ENCODE assay signal across 20 cellular contexts in the genomic region with DNA sequence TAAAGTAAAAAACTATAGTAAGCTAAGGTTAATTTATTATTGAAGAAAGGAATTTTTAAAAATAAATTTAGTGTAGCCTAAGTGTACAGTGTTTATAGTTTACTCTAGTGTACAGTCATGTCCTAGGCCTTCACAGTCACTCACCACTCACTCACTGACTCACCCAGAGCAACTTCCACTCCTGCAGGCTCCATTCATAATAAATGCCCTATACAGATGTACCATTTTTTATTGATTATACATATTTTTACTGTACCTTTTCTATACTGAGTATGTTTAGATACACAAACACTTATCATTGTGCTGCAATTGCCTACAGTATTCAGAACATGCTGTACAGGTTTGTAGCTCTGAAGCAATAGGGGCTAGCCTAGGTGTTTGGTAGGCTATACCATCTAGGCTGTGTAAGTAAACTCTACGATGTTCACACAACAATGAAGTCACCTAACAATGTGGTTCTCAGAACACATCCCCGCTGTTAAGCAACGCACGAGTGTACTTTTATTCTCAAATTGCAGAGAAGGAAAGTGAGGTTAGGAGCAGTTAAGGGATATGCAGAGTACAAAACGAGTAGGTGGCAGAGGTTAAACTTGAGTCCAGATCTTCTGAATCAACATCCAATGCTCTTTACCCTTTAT. TPM values are rescaled to one million over a fixed set of nuclear protein-coding genes. Genes with fewer than 3 reads are reported as not detected.
DNase-seq lines count a peak whose midpoint lies in the region; ATAC-seq, FAIRE-seq and TF ChIP-seq lines count a peak whose summit lies in the region.
"Had no signal": no experiment of that assay in that cellular context is flagged by ENCODE, and none has a peak within 500 bp of the region (broad histone marks: within the 10 kb centered on the region; RNA-seq: fewer than 3 reads in every experiment).

No MANE protein-coding gene starts in this region.

- no peaks in the 10 kb centered on the region for H3K9me2 ChIP-seq in PC-3 (replicated peaks; ENCODE audit: low read length)

- H3K27ac ChIP-seq in PC-3 (ENCODE audit: low read length) = peak overlapping the region; percentile 98
- peak overlapping the region; percentile 42 for H3K27ac ChIP-seq in mammary epithelial cell (ENCODE audit: insufficient read depth, low read depth, low read length)
- no peak overlapping the region for H3K27ac ChIP-seq in pancreas
- H3K27ac ChIP-seq: uterus had no signal

- CTCF ChIA-PET in PC-3 (lab: Charles Lee) (no interaction called here), mammary epithelial cell (lab: Charles Lee; ENCODE audit: low non-redundant PET) (no interaction called here)

- H3K79me2 ChIP-seq in PC-3 (ENCODE audit: low read length) = no peaks in the 10 kb centered on the region
- no peaks in the 10 kb centered on the region for H3K79me2 ChIP-seq in mammary epithelial cell (ENCODE audit: insufficient read depth, low read length)

- BruUV-seq in PC-3 (replicated peaks; lab: Mats Ljungman, UMichigan) (no TSS peak), mammary epithelial cell (replicated peaks; lab: Mats Ljungman, UMichigan) (TSS peak; percentile 21)

- FAIRE-seq in pancreas (lab: Jason Lieb, UNC) = no peak
- FAIRE-seq: GM18507, islet of Langerhans had no signal

- H3K27me3 ChIP-seq in PC-3 (ENCODE audit: low read length) = no peaks in the 10 kb centered on the region
- H3K27me3 ChIP-seq in mammary epithelial cell (ENCODE audit: insufficient read depth, low read length) = no peaks in the 10 kb centered on the region
- H3K27me3 ChIP-seq in pancreas = no peaks in the 10 kb centered on the region
- H3K27me3 ChIP-seq: uterus had no signal

- H3K36me3 ChIP-seq in PC-3 (ENCODE audit: low read depth, low read length) (no peaks in the 10 kb centered on the region), mammary epithelial cell (ENCODE audit: insufficient read depth, low read length) (no peaks in the 10 kb centered on the region), pancreas (no peaks in the 10 kb centered on the region)
- H3K36me3 ChIP-seq: uterus had no signal

- in situ Hi-C loops in mammary epithelial cell (cut with MboI; ENCODE audit: low sequenced_read_pairs in 2 of 2) = no loop called here

- WGBS in mammary epithelial cell (ENCODE audit: low coverage, missing lambda C conversion rate) = 82% methylated on average over 5 of the region's 5 CpGs
- 83 to 84% methylated on average over 5 of the region's 5 CpGs for WGBS in pancreas, 2 donors

- H3F3A ChIP-seq in PC-3 (ENCODE audit: low read length, unreplicated experiment) = peaks cover 7% of the 10 kb centered on the region

- intact Hi-C loops in PC-3 (cut with micrococcal nuclease) = no loop called here
- intact Hi-C loops in mammary epithelial cell (cut with micrococcal nuclease) = no loop called here
- intact Hi-C loops in pancreas (cut with DNase I) = no loop called here

- H3K4me3 ChIP-seq in PC-3 (ENCODE audit: low read length) (peak overlapping the region; percentile 53; the same call in 1 of the 2 replicates), mammary epithelial cell (replicated peaks in 1 of 3; ENCODE audit: insufficient read depth in 1 of 3, low read depth in 2 of 3, low read length in 3 of 3) (no peak overlapping the region), pancreas (no peak overlapping the region)
- H3K4me3 ChIP-seq: uterus had no signal

- H2AFZ ChIP-seq in PC-3 (ENCODE audit: low read length) (peak overlapping the region; percentile 52; the same call in 1 of the 2 replicates), mammary epithelial cell (ENCODE audit: low read depth, low read length) (no peak overlapping the region)

- POLR2A ChIA-PET in PC-3 (lab: Charles Lee; ENCODE audit: unreplicated experiment) = no interaction called here

- H3K9ac ChIP-seq in PC-3 (ENCODE audit: low read length) (peak overlapping the region; percentile 67), mammary epithelial cell (ENCODE audit: insufficient read depth, low read length) (no peak overlapping the region)

- H3K4me1 ChIP-seq in PC-3 (ENCODE audit: insufficient read depth, low read length) (peaks cover 26% of the 10 kb centered on the region), mammary epithelial cell (ENCODE audit: insufficient read depth, low read length) (peaks cover 8% of the 10 kb centered on the region), pancreas (no peaks in the 10 kb centered on the region)
- H3K4me1 ChIP-seq: uterus had no signal

- H3K9me3 ChIP-seq in PC-3 (ENCODE audit: low read length) (no peaks in the 10 kb centered on the region), mammary epithelial cell (replicated peaks; ENCODE audit: insufficient read depth, low read length) (no peaks in the 10 kb centered on the region), pancreas (no peaks in the 10 kb centered on the region)
- H3K9me3 ChIP-seq: uterus had no signal

- no peaks in the 10 kb centered on the region for H4K20me1 ChIP-seq in PC-3 (ENCODE audit: low read length)
- H4K20me1 ChIP-seq in mammary epithelial cell (ENCODE audit: insufficient read depth, low read length) = no peaks in the 10 kb centered on the region

- dilution Hi-C loops in mammary epithelial cell (cut with HindIII; ENCODE audit: low sequenced_read_pairs) = no loop called here

- no peak for TF ChIP-seq CTCF in PC-3 (conservative IDR thresholded peaks at IDR 0.05; ENCODE audit: low read depth, low read length)
- TF ChIP-seq CTCF in mammary epithelial cell (conservative IDR thresholded peaks at IDR 0.05 in 1 of 2, IDR thresholded peaks at IDR 0.05 in 1 of 2; ENCODE audit: extremely low read depth in 1 of 2, insufficient read depth in 1 of 2, low read depth in 1 of 2, low read length in 2 of 2) = no peak
- no peak for TF ChIP-seq CTCF in pancreas (IDR thresholded peaks at IDR 0.05)

- H3K4me2 ChIP-seq in PC-3 (ENCODE audit: low read length) = peak overlapping the region; percentile 86
- H3K4me2 ChIP-seq in mammary epithelial cell (ENCODE audit: insufficient read depth, low read depth, low read length) = no peak overlapping the region

- DNase-seq in EH (ENCODE audit: low read depth) = peak; percentile 71
- DNase-seq in PC-3 = peak; percentile 76
- DNase-seq in mammary epithelial cell = peak; percentile 60
- peak; percentile 64 for DNase-seq in kidney tubule cell (ENCODE audit: low spot score)
- no peak for DNase-seq in hypothalamus (lab: John Stamatoyannopoulos, UW)
- no peak for DNase-seq in NCI-H446 (lab: John Stamatoyannopoulos, UW)
- DNase-seq in pancreas = no peak
- DNase-seq in activated CD4-positive, alpha-beta T cell treated with anti-CD3 and anti-CD28 coated beads for 4 hours = no peak
- DNase-seq: AML-193; endodermal cell; NCI-H2107; NCI-H526 treated with DMSO at 0.1 percent for 48 hours; nephron progenitor cell; OCI-M1; stimulated activated naive CD8-positive, alpha-beta T cell treated with anti-CD3 and anti-CD28 coated beads, Interleukin-15, amount 100 ng/mL, for 72 hours; uterus had no signal

- ATAC-seq in PC-3 (peak; percentile 96), pancreas (no peak)
- ATAC-seq: activated T-helper 17 cell treated with anti-CD3 and anti-CD28 coated beads, Interleukin-2, amount 50 U/mL, for 72 hours; HCT116; stimulated activated naive CD8-positive, alpha-beta T cell treated with anti-CD3 and anti-CD28 coated beads, Interleukin-15, amount 100 ng/mL, for 72 hours had no signal

RNA-seq across cellular contexts. Expression of a gene that starts 38.9 kb away (rescaled TPM):
- 9.2 and 11.4 TPM in 2 replicates for total RNA-seq in PC-3 (2014; rRNA removed)
- 1 to 10 TPM in 1 of 2 donors, not detected in 1; 2.2 TPM for total RNA-seq in mammary epithelial cell
- polyA plus RNA-seq in mammary epithelial cell = 0.01 TPM
- not detected for polyA minus RNA-seq in mammary epithelial cell
- 1 to 10 TPM; 3.1 to 7.2 (median 4.6) TPM for total RNA-seq in pancreas
- 1 to 10 TPM; 1.8 to 4.4 TPM for polyA plus RNA-seq in pancreas

Comparison
In these comparisons a context has a peak if more than half of its experiments do, and no peak if none do; other contexts are left out.
1. DNase-seq: peak in EH (single experiment), PC-3 (single experiment), mammary epithelial cell (single experiment) and kidney tubule cell (single experiment); none in hypothalamus (0 of 51), NCI-H446 (0 of 2), pancreas (0 of 6) and activated CD4-positive, alpha-beta T cell treated with anti-CD3 and anti-CD28 coated beads for 4 hours (0 of 2).
2. H3K27ac ChIP-seq: peak in PC-3 (single experiment) and mammary epithelial cell (single experiment); none in pancreas (0 of 4).